ENCODE assay signal across 1 cellular context in genomic region chr10:87500646-87501048, GRCh38.
TF ChIP-seq lines count a peak whose summit lies in the region.

No MANE protein-coding gene starts in this region.

TF ChIP-seq in HepG2, 621 proteins besides CTCF, POLR2A, EP300 and RAD21 (continued from another document and continues in another):
- TF ChIP-seq HMGXB4 (CRISPR knock-in tag; IDR thresholded peaks at IDR 0.05; ENCODE audit: borderline replicate concordance in 1 of 2, low read depth in 1 of 2) (peak; percentile 58 to 59; a peak in 1 of 4 replicates), ZNF276 (CRISPR knock-in tag; IDR thresholded peaks at IDR 0.05; ENCODE audit: low read depth) (no peak), REST (IDR thresholded peaks at IDR 0.05; ENCODE audit: borderline replicate concordance in 1 of 2, low read depth in 1 of 2, low read length in 2 of 2) (peak in 1 of 2 experiments; percentile 78; a peak in 2 of 4 replicates), ZNF354B (CRISPR knock-in tag; IDR thresholded peaks at IDR 0.05) (no peak), DMAP1 (CRISPR knock-in tag; IDR thresholded peaks at IDR 0.05) (peak; percentile 83), ZBTB14 (CRISPR knock-in tag; IDR thresholded peaks at IDR 0.05) (no peak), BCLAF1 (IDR thresholded peaks at IDR 0.05) (no peak), KLF9 (CRISPR knock-in tag; IDR thresholded peaks at IDR 0.05; ENCODE audit: low read depth) (peak; percentile 43; the same call in 1 of the 2 replicates), ZNF619 (CRISPR knock-in tag; IDR thresholded peaks at IDR 0.05) (no peak), SMAD3 (CRISPR knock-in tag; IDR thresholded peaks at IDR 0.05) (peak; percentile 96), E2F5 (CRISPR knock-in tag; conservative IDR thresholded peaks at IDR 0.05) (no peak), U2AF1 (optimal IDR thresholded peaks at IDR 0.05; ENCODE audit: low read depth, low read length) (no peak), EZH2 (conservative IDR thresholded peaks at IDR 0.05; ENCODE audit: low read depth, low read length) (no peak), ZNF557 (CRISPR knock-in tag; IDR thresholded peaks at IDR 0.05) (0 out of 2 replicates have a peak, but pooled peaks have one; percentile 58), KDM2A (CRISPR knock-in tag; IDR thresholded peaks at IDR 0.05; ENCODE audit: borderline replicate concordance, low read depth) (no peak), SOX6 (IDR thresholded peaks at IDR 0.05) (no peak), SOX6 (CRISPR knock-in tag; IDR thresholded peaks at IDR 0.05) (peak; percentile 97), ZNF569 (CRISPR knock-in tag; IDR thresholded peaks at IDR 0.05; ENCODE audit: borderline replicate concordance) (no peak), ZNF598 (CRISPR knock-in tag; IDR thresholded peaks at IDR 0.05; ENCODE audit: borderline replicate concordance) (no peak), ZNF629 (CRISPR knock-in tag; conservative IDR thresholded peaks at IDR 0.05) (peak; percentile 77), SNAPC2 (CRISPR knock-in tag; IDR thresholded peaks at IDR 0.05) (peak; percentile 90; the same call in 1 of the 2 replicates), ZNF737 (CRISPR knock-in tag; IDR thresholded peaks at IDR 0.05; ENCODE audit: borderline replicate concordance) (no peak), HMGA1 (CRISPR knock-in tag; conservative IDR thresholded peaks at IDR 0.05) (no peak), THRA (CRISPR knock-in tag; IDR thresholded peaks at IDR 0.05; ENCODE audit: borderline replicate concordance) (peak; percentile 86; the same call in 1 of the 2 replicates), MIXL1 (CRISPR knock-in tag; IDR thresholded peaks at IDR 0.05) (peak; percentile 99), ZFP41 (CRISPR knock-in tag; IDR thresholded peaks at IDR 0.05; ENCODE audit: borderline replicate concordance) (no peak), SP1 (IDR thresholded peaks at IDR 0.05) (no peak), SP1 (CRISPR knock-in tag; IDR thresholded peaks at IDR 0.05) (peak; percentile 51; the same call in 1 of the 2 replicates), KMT2A (CRISPR knock-in tag; IDR thresholded peaks at IDR 0.05) (peak; percentile 42; the same call in 1 of the 2 replicates), ZC3H13 (CRISPR knock-in tag; IDR thresholded peaks at IDR 0.05) (no peak), MYC (CRISPR knock-in tag; IDR thresholded peaks at IDR 0.05; ENCODE audit: borderline replicate concordance) (peak; percentile 34; the same call in 1 of the 2 replicates), ZNF253 (CRISPR knock-in tag; IDR thresholded peaks at IDR 0.05; ENCODE audit: borderline replicate concordance) (no peak), TARDBP (CRISPR knock-in tag; IDR thresholded peaks at IDR 0.05) (peak; percentile 98), ZNF891 (CRISPR knock-in tag; IDR thresholded peaks at IDR 0.05) (no peak), TBL1XR1 (IDR thresholded peaks at IDR 0.05; ENCODE audit: borderline replicate concordance, low read length, partially characterized antibody) (peak; percentile 85), RORA (CRISPR knock-in tag; IDR thresholded peaks at IDR 0.05) (no peak; the same call in 1 of the 2 replicates), BHLHE40 (IDR thresholded peaks at IDR 0.05; ENCODE audit: low read length) (no peak), SOX5 (CRISPR knock-in tag; IDR thresholded peaks at IDR 0.05; ENCODE audit: borderline replicate concordance) (peak; percentile 96), IRX3 (CRISPR knock-in tag; IDR thresholded peaks at IDR 0.05; ENCODE audit: borderline replicate concordance, low read depth) (0 out of 2 replicates have a peak, but pooled peaks have one; percentile 40), ZFAT (CRISPR knock-in tag; conservative IDR thresholded peaks at IDR 0.05) (no peak), RBFOX2 (IDR thresholded peaks at IDR 0.05; ENCODE audit: low read depth, low read length) (peak; percentile 64), MAF1 (CRISPR knock-in tag; IDR thresholded peaks at IDR 0.05; ENCODE audit: borderline replicate concordance) (no peak), ZNF572 (CRISPR knock-in tag; IDR thresholded peaks at IDR 0.05) (no peak), PHF5A (CRISPR knock-in tag; IDR thresholded peaks at IDR 0.05; ENCODE audit: low read depth, unreplicated experiment) (peak; percentile 70), GMEB1 (CRISPR knock-in tag; IDR thresholded peaks at IDR 0.05; ENCODE audit: borderline replicate concordance) (no peak), ZNF652 (CRISPR knock-in tag; IDR thresholded peaks at IDR 0.05; ENCODE audit: borderline replicate concordance, low read depth) (peak; percentile 75; the same call in 1 of the 2 replicates), KDM3A (CRISPR knock-in tag; IDR thresholded peaks at IDR 0.05; ENCODE audit: low read depth) (peak; percentile 68; the same call in 1 of the 2 replicates), SMC3 (IDR thresholded peaks at IDR 0.05; ENCODE audit: low read length) (peak; percentile 34; the same call in 1 of the 2 replicates), DPF2 (CRISPR knock-in tag; IDR thresholded peaks at IDR 0.05; ENCODE audit: borderline replicate concordance, low read depth) (peak; percentile 99), ZNF7 (CRISPR knock-in tag; IDR thresholded peaks at IDR 0.05) (peak; percentile 30; the same call in 1 of the 2 replicates), MYNN (CRISPR knock-in tag; IDR thresholded peaks at IDR 0.05; ENCODE audit: low read depth) (no peak), MTERF4 (CRISPR knock-in tag; IDR thresholded peaks at IDR 0.05) (no peak)
